12 cellular contexts compared by ENCODE assay signal in the genomic region with DNA sequence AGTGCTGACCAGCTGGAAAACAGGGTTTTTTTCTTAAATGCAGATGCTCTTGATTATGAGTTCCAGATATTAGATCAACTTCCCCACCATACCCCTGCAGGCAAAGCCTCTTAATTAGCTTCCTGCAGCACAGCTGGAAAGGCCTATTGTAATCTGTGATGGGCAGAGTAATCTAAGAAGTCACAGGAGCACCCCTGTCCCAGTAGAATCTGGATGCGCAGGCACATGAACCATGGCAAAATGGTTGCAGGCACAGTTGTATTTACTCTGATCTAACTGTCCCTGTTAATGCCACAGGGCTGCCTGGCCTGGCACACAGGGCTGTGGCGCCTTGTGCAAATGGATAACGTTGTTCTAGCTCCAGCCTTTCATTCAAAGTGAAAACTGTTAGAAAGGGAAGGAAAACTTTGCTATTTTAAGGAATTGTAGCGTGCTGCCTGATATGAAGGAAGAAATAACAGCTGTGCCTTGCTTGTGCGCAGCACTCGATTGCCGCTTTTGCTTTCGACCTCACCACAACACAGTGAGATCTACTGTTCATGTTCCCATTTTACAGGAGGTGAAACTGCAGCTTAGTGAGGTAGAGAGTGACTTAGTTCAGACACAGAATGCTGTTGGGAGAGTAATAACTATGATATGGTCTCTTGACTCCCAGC. TPM values are rescaled to one million over a fixed set of nuclear protein-coding genes. Genes with fewer than 3 reads are reported as not detected.
DNase-seq lines count a peak whose midpoint lies in the region; ATAC-seq and TF ChIP-seq lines count a peak whose summit lies in the region.
"Had no signal": no experiment of that assay in that cellular context is flagged by ENCODE, and none has a peak within 500 bp of the region (broad histone marks: within the 10 kb centered on the region; RNA-seq: fewer than 3 reads in every experiment).

No MANE protein-coding gene starts in this region.

- H3K4me3 ChIP-seq in GM12865 (ENCODE audit: low read depth, low read length) (no peak overlapping the region), WI38 (ENCODE audit: low read depth, low read length) (peak overlapping the region; percentile 86), WERI-Rb-1 (ENCODE audit: low read depth, low read length) (no peak overlapping the region)

- no peak overlapping the region for H3K27ac ChIP-seq in WERI-Rb-1

- TF ChIP-seq CTCF in GM12865 (IDR thresholded peaks at IDR 0.05; ENCODE audit: insufficient read depth, low read depth, low read length, missing control alignments) (no peak), WI38 (IDR thresholded peaks at IDR 0.05; ENCODE audit: low read depth, low read length) (no peak), omental fat pad (IDR thresholded peaks at IDR 0.05) (no peak), WERI-Rb-1 (IDR thresholded peaks at IDR 0.05; ENCODE audit: low read depth, low read length) (no peak)

- DNase-seq in GM12865 (ENCODE audit: low read depth) = peak; percentile 81
- peak; percentile 30 for DNase-seq in myocyte (ENCODE audit: low read depth)
- DNase-seq in NCI-H1092 (lab: John Stamatoyannopoulos, UW) = no peak
- DNase-seq in hypothalamus (lab: John Stamatoyannopoulos, UW) = no peak
- DNase-seq in omental fat pad (ENCODE audit: low spot score) = no peak
- no peak for DNase-seq in WERI-Rb-1
- DNase-seq: activated naive CD8-positive, alpha-beta T cell treated with anti-CD3 and anti-CD28 coated beads for 36 hours; DND-41; H9; NCI-H1417 had no signal

- H3K27me3 ChIP-seq in WERI-Rb-1 (ENCODE audit: insufficient read depth, low read depth, severe bottlenecking) = no peaks in the 10 kb centered on the region

- H3K9me3 ChIP-seq in WERI-Rb-1 (ENCODE audit: severe bottlenecking) = no peaks in the 10 kb centered on the region

- no peaks in the 10 kb centered on the region for H3K36me3 ChIP-seq in WERI-Rb-1

- ATAC-seq in HG02571 (IDR thresholded peaks at IDR 0.05; ENCODE audit: unreplicated experiment) (peak; percentile 69), omental fat pad (ENCODE audit: low FRiP score) (no peak)

RNA-seq across cellular contexts. Expression of a gene that starts 2.3 kb away (rescaled TPM):
- total RNA-seq in myocyte (758 and 1,068 TPM in 2 replicates), omental fat pad (100 to 1,000 TPM; 117 to 338 (median 180) TPM)
- polyA plus RNA-seq in myocyte (2012) = 508 TPM
- total RNA-seq: activated naive CD8-positive, alpha-beta T cell treated with anti-CD3 and anti-CD28 coated beads for 36 hours had no signal

Comparison
In these comparisons a context has a peak if more than half of its experiments do, and no peak if none do; other contexts are left out.
1. DNase-seq: peak in GM12865 (single experiment) and myocyte (single experiment); none in NCI-H1092 (single experiment), hypothalamus (0 of 51), omental fat pad (single experiment) and WERI-Rb-1 (single experiment).